Comparison of ENCODE assay signal across 17 cellular contexts in the genomic region with DNA sequence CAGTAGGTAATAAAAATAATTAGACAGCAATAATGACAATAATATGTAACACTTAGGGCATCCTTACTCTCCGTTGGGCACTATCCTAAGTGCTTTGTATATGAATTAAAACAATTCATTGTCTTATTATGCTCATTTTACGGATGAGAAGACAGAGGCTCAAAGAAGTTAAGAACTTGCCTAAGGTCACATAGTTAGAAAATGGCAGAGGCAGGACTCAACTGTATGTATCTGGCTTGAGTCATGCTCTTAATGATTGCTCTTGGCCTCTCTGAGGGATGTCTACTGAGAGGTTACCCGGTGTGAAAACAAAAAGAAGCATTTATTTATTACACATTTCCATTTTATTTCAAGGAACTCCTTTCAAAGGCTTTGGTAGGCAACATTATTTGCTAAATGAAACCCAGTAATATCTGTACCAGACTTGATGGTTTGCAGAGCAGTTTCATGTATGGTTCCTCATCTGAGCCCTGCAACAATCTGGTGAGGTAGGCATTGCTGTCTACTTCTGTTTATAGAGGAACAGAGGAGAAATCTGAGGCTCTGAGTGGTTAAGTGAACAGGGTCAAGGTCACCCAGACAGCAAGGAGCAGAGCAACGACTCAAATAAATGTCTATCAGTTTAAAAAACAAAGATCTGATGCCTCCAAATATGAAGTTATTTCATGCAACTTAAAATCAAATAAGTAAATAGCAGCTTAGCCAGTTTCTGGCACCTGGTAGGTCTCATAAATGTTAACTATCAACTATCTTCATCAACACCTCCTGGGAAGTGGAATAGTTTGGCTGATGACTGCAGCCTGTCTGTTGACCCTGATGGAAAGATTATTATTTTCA. TPM values are rescaled to one million over a fixed set of nuclear protein-coding genes. Genes with fewer than 3 reads are reported as not detected.
DNase-seq lines count a peak whose midpoint lies in the region; ATAC-seq, FAIRE-seq and TF ChIP-seq lines count a peak whose summit lies in the region.
"Had no signal": no experiment of that assay in that cellular context is flagged by ENCODE, and none has a peak within 500 bp of the region (broad histone marks: within the 10 kb centered on the region; RNA-seq: fewer than 3 reads in every experiment).

No MANE protein-coding gene starts in this region.

- H3K9me3 Mint-ChIP-seq in activated T-helper 17 cell treated with anti-CD3 and anti-CD28 coated beads, Interleukin-2, amount 50 U/mL, for 72 hours = no peaks in the 10 kb centered on the region
- H3K9me3 Mint-ChIP-seq: T-helper 1 cell treated with Interleukin-12 subunit alpha and Interleukin-12 subunit beta and Interleukin-4 antibody, amounts not matched to agents 30 μg/mL and 1 μg/mL, for 36 hours had no signal

- peaks cover 12 to 36% of the 10 kb centered on the region in 2 donors for H3K4me1 ChIP-seq in left lung
- H3K4me1 ChIP-seq in upper lobe of left lung = peaks cover 19 to 43% (median 36%) of the 10 kb centered on the region in 4 donors

- H3K4me3 ChIP-seq in left lung (no peak overlapping the region), upper lobe of left lung (no peak overlapping the region)
- H3K4me3 ChIP-seq: thyroid gland had no signal

- no peak for TF ChIP-seq CTCF in left lung (IDR thresholded peaks at IDR 0.05)
- no peak for TF ChIP-seq CTCF in upper lobe of left lung (IDR thresholded peaks at IDR 0.05)

- no peak for TF ChIP-seq POLR2A in upper lobe of left lung (IDR thresholded peaks at IDR 0.05)

- H3K36me3 ChIP-seq in left lung (no peaks in the 10 kb centered on the region), upper lobe of left lung (no peaks in the 10 kb centered on the region)
- H3K36me3 ChIP-seq: thyroid gland had no signal

- peak; percentile 23 for DNase-seq in NOMO-1 treated with DMSO at 0.1 percent for 48 hours (lab: John Stamatoyannopoulos, UW; ENCODE audit: unreplicated experiment)
- no peak for DNase-seq in NOMO-1 treated with dmso at 0.1 percent for 144 hours (lab: John Stamatoyannopoulos, UW; ENCODE audit: unreplicated experiment)
- DNase-seq in left lung = no peak
- DNase-seq in upper lobe of left lung = no peak
- no peak for DNase-seq in posterior vena cava (ENCODE audit: low spot score)
- no peak for DNase-seq in HTR-8/SVneo (ENCODE audit: insufficient read length, low spot score)
- DNase-seq in NCI-H446 treated with DMSO at 0.1 percent for 48 hours (lab: John Stamatoyannopoulos, UW) = no peak
- DNase-seq: activated CD4-positive, CD25-positive, alpha-beta regulatory T cell; C1 segment of cervical spinal cord; GOT3; NCI-H1417; occipital lobe; SHP77; thyroid gland had no signal

- H3K27ac Mint-ChIP-seq in activated T-helper 17 cell treated with anti-CD3 and anti-CD28 coated beads, Interleukin-2, amount 50 U/mL, for 72 hours = no peak overlapping the region
- H3K27ac Mint-ChIP-seq: T-helper 1 cell treated with Interleukin-12 subunit alpha and Interleukin-12 subunit beta and Interleukin-4 antibody, amounts not matched to agents 30 μg/mL and 1 μg/mL, for 36 hours had no signal

- TF ChIP-seq EP300 in upper lobe of left lung (IDR thresholded peaks at IDR 0.05) = no peak

- intact Hi-C loops in left lung (cut with DNase I) = no loop called here
- intact Hi-C loops in posterior vena cava (cut with DNase I) = no loop called here

- ATAC-seq in activated T-helper 17 cell treated with anti-CD3 and anti-CD28 coated beads, Interleukin-2, amount 50 U/mL, for 72 hours (replicated peaks) = no peak
- ATAC-seq in left lung (no peak), upper lobe of left lung (ENCODE audit: low FRiP score in 2 of 2) (no peak)

- H3K27ac ChIP-seq in left lung (peak overlapping the region; percentile 57 to 75), upper lobe of left lung (peak overlapping the region in 3 of 4 donors; percentile 73 to 90 (median 88))
- H3K27ac ChIP-seq: thyroid gland had no signal

- FAIRE-seq in HTR-8/SVneo (lab: Jason Lieb, UNC) = no peak

- H3K36me3 Mint-ChIP-seq in activated T-helper 17 cell treated with anti-CD3 and anti-CD28 coated beads, Interleukin-2, amount 50 U/mL, for 72 hours (ENCODE audit: low read depth) = no peaks in the 10 kb centered on the region

- peak overlapping the region; percentile 48 for H3K4me3 Mint-ChIP-seq in activated T-helper 17 cell treated with anti-CD3 and anti-CD28 coated beads, Interleukin-2, amount 50 U/mL, for 72 hours
- H3K4me3 Mint-ChIP-seq: T-helper 1 cell treated with Interleukin-12 subunit alpha and Interleukin-12 subunit beta and Interleukin-4 antibody, amounts not matched to agents 30 μg/mL and 1 μg/mL, for 36 hours had no signal

- no peaks in the 10 kb centered on the region for H3K4me1 Mint-ChIP-seq in activated T-helper 17 cell treated with anti-CD3 and anti-CD28 coated beads, Interleukin-2, amount 50 U/mL, for 72 hours

- 67 to 73% methylated on average over 4 of the region's 4 CpGs for WGBS in upper lobe of left lung, 2 donors

- H3K9me3 ChIP-seq in left lung (no peaks in the 10 kb centered on the region), upper lobe of left lung (no peaks in the 10 kb centered on the region)
- H3K9me3 ChIP-seq: thyroid gland had no signal

- H3K27me3 Mint-ChIP-seq in activated T-helper 17 cell treated with anti-CD3 and anti-CD28 coated beads, Interleukin-2, amount 50 U/mL, for 72 hours = no peaks in the 10 kb centered on the region

- H3K27me3 ChIP-seq in left lung (peaks cover 0 to 6% of the 10 kb centered on the region in 2 donors), upper lobe of left lung (no peaks in the 10 kb centered on the region)
- H3K27me3 ChIP-seq: thyroid gland had no signal

RNA-seq across cellular contexts. Expression of a gene that starts 4.2 kb away (rescaled TPM):
- total RNA-seq in activated T-helper 17 cell treated with anti-CD3 and anti-CD28 coated beads, Interleukin-2, amount 50 U/mL, for 72 hours = 1 to 10 TPM; 3.2 to 7.8 TPM
- total RNA-seq in left lung = 10 to 100 TPM; 23.5 to 37.3 TPM
- 10 to 100 TPM in 5 of 6 donors, 1 to 10 TPM in 1; 7.3 to 56.4 (median 43.4) TPM for total RNA-seq in upper lobe of left lung
- 1 to 10 TPM; 1.0 to 1.4 TPM for total RNA-seq in posterior vena cava

RNA-seq across cellular contexts. Expression of a gene that starts 35.8 kb away (rescaled TPM):
- not detected for total RNA-seq in activated T-helper 17 cell treated with anti-CD3 and anti-CD28 coated beads, Interleukin-2, amount 50 U/mL, for 72 hours
- total RNA-seq in left lung (1 to 10 TPM; 2.3 to 7.0 TPM), upper lobe of left lung (10 to 100 TPM in 2 of 6 donors, 1 to 10 TPM in 4; 2.1 to 36.7 (median 5.1) TPM), posterior vena cava (10 to 100 TPM; 10.6 to 11.2 TPM)
- total RNA-seq: A172 had no signal
